1 cellular context compared by ENCODE assay signal in the genomic region with DNA sequence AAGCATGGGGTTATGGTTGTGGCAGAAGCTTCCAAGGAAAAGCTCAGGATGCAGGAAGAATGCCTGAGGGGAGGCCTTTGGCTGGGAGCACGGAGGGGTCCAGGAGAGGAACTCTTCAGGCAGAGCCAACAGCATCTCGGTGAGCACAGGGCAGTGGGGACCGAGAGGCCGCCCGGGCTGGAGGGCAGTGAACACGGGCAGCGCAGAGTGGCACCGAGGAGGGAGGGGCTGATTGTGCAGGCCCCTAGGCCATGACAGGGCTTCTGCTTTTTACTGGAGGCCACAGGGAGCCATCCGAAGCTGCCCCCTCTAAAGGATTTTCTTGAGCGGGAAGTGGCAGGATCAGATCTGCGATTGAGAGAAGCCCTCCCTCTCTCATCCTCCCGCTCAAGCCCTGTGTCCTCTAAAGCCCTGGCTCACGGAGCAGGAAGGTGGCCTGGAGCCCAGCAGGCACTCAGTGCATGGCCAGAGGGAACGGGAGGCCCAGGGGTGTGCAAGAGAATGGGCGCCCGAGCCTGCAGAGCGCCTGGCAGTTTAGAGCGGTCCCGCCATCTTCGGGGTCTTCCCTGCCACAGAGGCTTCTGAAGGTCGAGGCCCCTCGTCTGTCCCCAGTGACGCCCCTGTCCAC.
TF ChIP-seq lines count a peak whose summit lies in the region.

No MANE protein-coding gene starts in this region.

TF ChIP-seq in WTC11, 78 proteins besides CTCF, POLR2A, EP300 and RAD21 (continued from another document):
- TF ChIP-seq, protein P1, sequence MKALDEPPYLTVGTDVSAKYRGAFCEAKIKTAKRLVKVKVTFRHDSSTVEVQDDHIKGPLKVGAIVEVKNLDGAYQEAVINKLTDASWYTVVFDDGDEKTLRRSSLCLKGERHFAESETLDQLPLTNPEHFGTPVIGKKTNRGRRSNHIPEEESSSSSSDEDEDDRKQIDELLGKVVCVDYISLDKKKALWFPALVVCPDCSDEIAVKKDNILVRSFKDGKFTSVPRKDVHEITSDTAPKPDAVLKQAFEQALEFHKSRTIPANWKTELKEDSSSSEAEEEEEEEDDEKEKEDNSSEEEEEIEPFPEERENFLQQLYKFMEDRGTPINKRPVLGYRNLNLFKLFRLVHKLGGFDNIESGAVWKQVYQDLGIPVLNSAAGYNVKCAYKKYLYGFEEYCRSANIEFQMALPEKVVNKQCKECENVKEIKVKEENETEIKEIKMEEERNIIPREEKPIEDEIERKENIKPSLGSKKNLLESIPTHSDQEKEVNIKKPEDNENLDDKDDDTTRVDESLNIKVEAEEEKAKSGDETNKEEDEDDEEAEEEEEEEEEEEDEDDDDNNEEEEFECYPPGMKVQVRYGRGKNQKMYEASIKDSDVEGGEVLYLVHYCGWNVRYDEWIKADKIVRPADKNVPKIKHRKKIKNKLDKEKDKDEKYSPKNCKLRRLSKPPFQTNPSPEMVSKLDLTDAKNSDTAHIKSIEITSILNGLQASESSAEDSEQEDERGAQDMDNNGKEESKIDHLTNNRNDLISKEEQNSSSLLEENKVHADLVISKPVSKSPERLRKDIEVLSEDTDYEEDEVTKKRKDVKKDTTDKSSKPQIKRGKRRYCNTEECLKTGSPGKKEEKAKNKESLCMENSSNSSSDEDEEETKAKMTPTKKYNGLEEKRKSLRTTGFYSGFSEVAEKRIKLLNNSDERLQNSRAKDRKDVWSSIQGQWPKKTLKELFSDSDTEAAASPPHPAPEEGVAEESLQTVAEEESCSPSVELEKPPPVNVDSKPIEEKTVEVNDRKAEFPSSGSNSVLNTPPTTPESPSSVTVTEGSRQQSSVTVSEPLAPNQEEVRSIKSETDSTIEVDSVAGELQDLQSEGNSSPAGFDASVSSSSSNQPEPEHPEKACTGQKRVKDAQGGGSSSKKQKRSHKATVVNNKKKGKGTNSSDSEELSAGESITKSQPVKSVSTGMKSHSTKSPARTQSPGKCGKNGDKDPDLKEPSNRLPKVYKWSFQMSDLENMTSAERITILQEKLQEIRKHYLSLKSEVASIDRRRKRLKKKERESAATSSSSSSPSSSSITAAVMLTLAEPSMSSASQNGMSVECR (CRISPR knock-in tag; IDR thresholded peaks at IDR 0.05; ENCODE audit: borderline replicate concordance) = no peak
- TF ChIP-seq ZNF138 (CRISPR knock-in tag; conservative IDR thresholded peaks at IDR 0.05) (no peak), ZNF396 (CRISPR knock-in tag; IDR thresholded peaks at IDR 0.05; ENCODE audit: borderline replicate concordance) (no peak), TEAD1 (CRISPR knock-in tag; IDR thresholded peaks at IDR 0.05) (no peak)
- TF ChIP-seq, protein P2, sequence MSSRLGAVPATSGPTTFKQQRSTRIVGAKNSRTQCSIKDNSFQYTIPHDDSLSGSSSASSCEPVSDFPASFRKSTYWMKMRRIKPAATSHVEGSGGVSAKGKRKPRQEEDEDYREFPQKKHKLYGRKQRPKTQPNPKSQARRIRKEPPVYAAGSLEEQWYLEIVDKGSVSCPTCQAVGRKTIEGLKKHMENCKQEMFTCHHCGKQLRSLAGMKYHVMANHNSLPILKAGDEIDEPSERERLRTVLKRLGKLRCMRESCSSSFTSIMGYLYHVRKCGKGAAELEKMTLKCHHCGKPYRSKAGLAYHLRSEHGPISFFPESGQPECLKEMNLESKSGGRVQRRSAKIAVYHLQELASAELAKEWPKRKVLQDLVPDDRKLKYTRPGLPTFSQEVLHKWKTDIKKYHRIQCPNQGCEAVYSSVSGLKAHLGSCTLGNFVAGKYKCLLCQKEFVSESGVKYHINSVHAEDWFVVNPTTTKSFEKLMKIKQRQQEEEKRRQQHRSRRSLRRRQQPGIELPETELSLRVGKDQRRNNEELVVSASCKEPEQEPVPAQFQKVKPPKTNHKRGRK (CRISPR knock-in tag; IDR thresholded peaks at IDR 0.05; ENCODE audit: borderline replicate concordance) = no peak
- TF ChIP-seq, protein P3, sequence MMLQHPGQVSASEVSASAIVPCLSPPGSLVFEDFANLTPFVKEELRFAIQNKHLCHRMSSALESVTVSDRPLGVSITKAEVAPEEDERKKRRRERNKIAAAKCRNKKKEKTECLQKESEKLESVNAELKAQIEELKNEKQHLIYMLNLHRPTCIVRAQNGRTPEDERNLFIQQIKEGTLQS (CRISPR knock-in tag; conservative IDR thresholded peaks at IDR 0.05) = no peak
